ENCODE assay signal across 8 cellular contexts in the genomic region with DNA sequence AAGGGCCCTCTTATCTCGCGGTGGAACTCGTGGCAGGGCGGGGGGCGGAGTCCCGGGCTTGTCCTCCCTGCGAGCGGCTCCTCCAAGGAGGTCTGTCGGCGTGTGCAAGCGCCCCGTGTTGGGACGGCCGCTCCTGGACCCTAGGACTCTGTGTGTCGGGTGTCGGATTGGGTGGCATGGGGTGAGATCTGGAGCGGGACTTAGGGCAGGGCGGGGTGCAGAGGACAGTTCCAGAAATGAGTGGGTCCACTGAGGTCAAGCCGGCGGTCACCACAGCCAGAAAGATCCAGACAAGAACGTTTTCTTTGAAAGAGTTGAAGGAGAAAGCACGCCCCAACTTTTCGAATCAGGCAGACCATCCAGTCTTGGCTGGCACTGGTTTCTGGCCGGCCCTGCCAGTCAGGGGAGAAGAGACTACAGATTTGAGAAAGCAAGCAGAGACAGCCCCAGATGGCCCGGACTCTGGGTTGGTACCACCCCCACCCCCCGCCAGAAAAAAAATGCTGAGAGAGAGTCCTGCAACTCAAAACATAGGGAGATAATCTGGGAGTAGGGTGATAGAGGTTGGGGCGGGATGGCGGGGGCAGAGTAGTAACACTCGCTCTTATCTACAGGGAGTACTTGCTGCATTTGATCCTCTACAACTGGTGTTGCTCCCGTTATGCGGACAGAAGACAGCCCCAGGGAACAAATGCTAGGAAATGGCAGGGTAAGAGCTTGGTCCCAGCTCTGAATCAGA. TPM values are rescaled to one million over a fixed set of nuclear protein-coding genes. Genes with fewer than 3 reads are reported as not detected.
A peak's percentile ranks its signal among the peaks of the same experiment; 100 is the strongest.
DNase-seq lines count a peak whose midpoint lies in the region; ATAC-seq and TF ChIP-seq lines count a peak whose summit lies in the region.

No MANE protein-coding gene starts in this region.

- DNase-seq in NB4 (ENCODE audit: low read depth) (no peak), osteoblast (ENCODE audit: insufficient read length, low spot score, missing footprints) (peak; percentile 79), activated gamma-delta T cell treated with Interleukin-2 at 50 U/mL for 16 hours (no peak), SKM-1 treated with dmso at 0.1 percent for 144 hours (lab: John Stamatoyannopoulos, UW; ENCODE audit: unreplicated experiment) (no peak), retina (no peak), NCI-H1436 (lab: John Stamatoyannopoulos, UW) (no peak)
- DNase-seq in effector memory CD4-positive, alpha-beta T cell: no peak

- TF ChIP-seq CTCF in NB4 (IDR thresholded peaks at IDR 0.05; ENCODE audit: low read depth, low read length): no peak
- TF ChIP-seq CTCF in osteoblast (IDR thresholded peaks at IDR 0.05; ENCODE audit: extremely low read depth, low read depth, low read length): no peak

- no peaks in the 10 kb centered on the region for H3K27me3 ChIP-seq in effector memory CD4-positive, alpha-beta T cell (replicated peaks; ENCODE audit: control insufficient read depth, insufficient read depth, low read length, poor library complexity, severe bottlenecking)
- H3K27me3 ChIP-seq in osteoblast (ENCODE audit: insufficient read depth, low read length): no peaks in the 10 kb centered on the region

- TF ChIP-seq POLR2A in NB4 (IDR thresholded peaks at IDR 0.05; ENCODE audit: extremely low read depth, insufficient read length): no peak

- H3K4me2 ChIP-seq in osteoblast (ENCODE audit: insufficient read depth, low read length): peak overlapping the region; percentile 86

- peak overlapping the region; percentile 95 for H3K27ac ChIP-seq in effector memory CD4-positive, alpha-beta T cell (ENCODE audit: insufficient read depth, low read length, poor library complexity, severe bottlenecking)
- no peak overlapping the region for H3K27ac ChIP-seq in osteoblast (ENCODE audit: low read depth, low read length)

- peaks cover 27% of the 10 kb centered on the region for H3K36me3 ChIP-seq in effector memory CD4-positive, alpha-beta T cell (ENCODE audit: control insufficient read depth, insufficient read depth, low read length)
- peaks cover under 1% of the 10 kb centered on the region for H3K36me3 ChIP-seq in osteoblast (ENCODE audit: insufficient read depth, low read length)

- H3K4me3 ChIP-seq in NB4 (ENCODE audit: low read depth, low read length) (peak overlapping the region; percentile 94), osteoblast (ENCODE audit: insufficient read depth, low read length) (peak overlapping the region; percentile 79)
- peak overlapping the region; percentile 82 for H3K4me3 ChIP-seq in effector memory CD4-positive, alpha-beta T cell (ENCODE audit: insufficient read depth, low read depth, low read length, poor library complexity, severe bottlenecking)

- peaks cover 58% of the 10 kb centered on the region for H3K4me1 ChIP-seq in effector memory CD4-positive, alpha-beta T cell (ENCODE audit: control insufficient read depth, insufficient read depth, low read length, poor library complexity, severe bottlenecking)
- peaks cover 24% of the 10 kb centered on the region for H3K4me1 ChIP-seq in osteoblast (ENCODE audit: insufficient read depth, low read length)

- peak; percentile 5 for ATAC-seq in GM19455 (IDR thresholded peaks at IDR 0.05; ENCODE audit: unreplicated experiment)

- H4K20me1 ChIP-seq in osteoblast (ENCODE audit: insufficient read depth, low read length): no peaks in the 10 kb centered on the region

- H2AFZ ChIP-seq in osteoblast (ENCODE audit: low read length): peak overlapping the region; percentile 88

- H3K79me2 ChIP-seq in osteoblast (ENCODE audit: insufficient read depth, low read length): peaks cover 4% of the 10 kb centered on the region

- no peaks in the 10 kb centered on the region for H3K9me3 ChIP-seq in effector memory CD4-positive, alpha-beta T cell (ENCODE audit: control insufficient read depth, low read length)
- H3K9me3 ChIP-seq in osteoblast (ENCODE audit: low read depth, low read length): no peaks in the 10 kb centered on the region

RNA-seq across cellular contexts. Expression of a gene that starts 0.8 kb away (rescaled TPM):
- total RNA-seq in osteoblast: 1.1 and 1.2 TPM in 2 replicates

RNA-seq across cellular contexts. Expression of a gene that starts 4.5 kb away (rescaled TPM):
- 56.5 and 66.6 TPM in 2 replicates for total RNA-seq in osteoblast

RNA-seq across cellular contexts. Expression of a gene that starts 43.1 kb away (rescaled TPM):
- 8.5 and 8.7 TPM in 2 replicates for total RNA-seq in osteoblast

RNA-seq across cellular contexts. Expression of a gene that starts 44.9 kb away (rescaled TPM):
- total RNA-seq in osteoblast: 17.7 and 18.8 TPM in 2 replicates
